Comparison of ENCODE assay signal across 8 cellular contexts in the genomic region with DNA sequence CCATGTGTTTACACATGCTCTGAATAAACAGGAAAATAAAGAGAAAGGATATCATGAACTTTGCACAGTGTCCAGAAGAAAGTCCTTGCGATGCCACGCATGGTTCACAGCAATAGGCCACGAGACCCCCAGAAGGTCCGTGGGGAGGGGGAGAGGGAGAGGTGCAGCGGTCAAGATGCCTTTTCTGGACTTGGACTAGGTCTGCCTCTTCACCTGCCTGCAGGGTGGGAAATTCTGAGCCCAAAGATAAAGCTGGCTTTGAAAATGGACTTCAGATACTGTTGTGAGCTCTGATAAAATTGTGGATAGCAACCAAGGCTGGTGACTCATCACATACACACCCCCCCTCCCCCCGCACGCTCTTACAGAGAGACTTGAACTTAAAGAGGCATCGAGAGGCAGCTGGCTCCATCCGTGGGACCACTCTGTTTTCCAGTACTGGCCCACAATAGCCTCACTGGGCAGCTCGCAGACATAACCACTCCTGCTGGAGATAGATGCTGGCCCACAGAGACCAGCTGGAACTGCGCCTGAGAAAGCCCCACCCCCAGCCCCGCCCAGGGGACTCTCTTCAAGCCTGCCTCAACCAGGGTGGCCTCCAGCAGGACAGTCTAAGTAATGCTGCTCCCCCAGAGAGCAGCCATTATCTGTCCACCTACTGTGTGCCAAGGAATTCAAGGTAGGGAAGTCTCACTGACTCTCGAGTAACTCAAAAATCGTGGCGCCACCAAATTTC. TPM values are rescaled to one million over a fixed set of nuclear protein-coding genes. Genes with fewer than 3 reads are reported as not detected.
DNase-seq lines count a peak whose midpoint lies in the region; ATAC-seq lines count a peak whose summit lies in the region.

No MANE protein-coding gene starts in this region.

- ATAC-seq in HG02571 (IDR thresholded peaks at IDR 0.05; ENCODE audit: unreplicated experiment) (no peak), HG03097 (IDR thresholded peaks at IDR 0.05; ENCODE audit: low FRiP score, unreplicated experiment) (no peak), HG02678 (IDR thresholded peaks at IDR 0.05; ENCODE audit: unreplicated experiment) (no peak)

- peak; percentile 33 for DNase-seq in stimulated activated CD4-positive, alpha-beta T cell treated with anti-CD3 and anti-CD28 coated beads, Interleukin-12 subunit alpha, Interleukin-12 subunit beta, amount 100 ng/mL, for 4 hours
- DNase-seq in stimulated activated CD4-positive, alpha-beta T cell treated with anti-CD3 and anti-CD28 coated beads, Interleukin-1b, Interleukin-23, amount 100 ng/mL, for 48 hours = no peak
- peak; percentile 73 for DNase-seq in T1000 (lab: John Stamatoyannopoulos, UW)
- DNase-seq in fibroblast of gingiva (ENCODE audit: low read depth) = peak; percentile 76
- DNase-seq in myocyte (ENCODE audit: low read depth) = peak; percentile 71

RNA-seq across cellular contexts. Expression of gene NFATC2, which starts 21.2 kb away (rescaled TPM):
- total RNA-seq in myocyte = 0.10 TPM in 1 of 2 replicates, not detected in the other
- polyA plus RNA-seq in myocyte (2012) = 0.45 TPM
